Comparison of ENCODE assay signal across 16 cellular contexts in genomic region chr16:73713301-73713700, GRCh38.
DNase-seq lines count a peak whose midpoint lies in the region; ATAC-seq and TF ChIP-seq lines count a peak whose summit lies in the region.
"Had no signal": no experiment of that assay in that cellular context is flagged by ENCODE, and none has a peak within 500 bp of the region (broad histone marks: within the 10 kb centered on the region; RNA-seq: fewer than 3 reads in every experiment).

No MANE protein-coding gene starts in this region.

- BruUV-seq in mammary epithelial cell (replicated peaks; lab: Mats Ljungman, UMichigan), result no TSS peak

- dilution Hi-C loops in mammary epithelial cell (cut with HindIII; ENCODE audit: low sequenced_read_pairs), result no loop called here

- no peak overlapping the region for H2BK12ac ChIP-seq in H9 (ENCODE audit: insufficient read length, low read depth, low read length)

- H2AK5ac ChIP-seq in H9 (ENCODE audit: insufficient read length, low read length), result no peak overlapping the region

- H4K20me1 ChIP-seq in mammary epithelial cell (ENCODE audit: insufficient read depth, low read length) (no peaks in the 10 kb centered on the region), H9 (ENCODE audit: control insufficient read depth, insufficient read depth, insufficient read length) (no peaks in the 10 kb centered on the region)

- TF ChIP-seq POLR2A in esophagus muscularis mucosa (IDR thresholded peaks at IDR 0.05; ENCODE audit: low read depth), result no peak

- H3K9ac ChIP-seq in mammary epithelial cell (ENCODE audit: insufficient read depth, low read length) (no peak overlapping the region), H9 (ENCODE audit: extremely low read depth, insufficient read length, low read length) (no peak overlapping the region)

- no peak for TF ChIP-seq EP300 in esophagus muscularis mucosa (IDR thresholded peaks at IDR 0.05)

- no peak overlapping the region for H4K5ac ChIP-seq in H9 (ENCODE audit: insufficient read length, low read depth, low read length)

- H3K14ac ChIP-seq in H9 (ENCODE audit: insufficient read depth, low read length), result no peak overlapping the region; the same call in 1 of the 2 replicates

- WGBS in esophagus muscularis mucosa, result 43% methylated on average over 6 of the region's 6 CpGs
- 4% methylated on average over 6 of the region's 6 CpGs for WGBS in mammary epithelial cell (ENCODE audit: low coverage, missing lambda C conversion rate)
- no CpG with 5 or more reads among the region's 6 CpGs for WGBS in H9 (ENCODE audit: extremely low coverage, insufficient read length, low lambda C conversion rate)

- in situ Hi-C loops in mammary epithelial cell (cut with MboI; ENCODE audit: low sequenced_read_pairs in 2 of 2), result no loop called here

- no peak overlapping the region for H4K8ac ChIP-seq in H9 (replicated peaks; ENCODE audit: insufficient read length, low read depth, low read length)

- TF ChIP-seq CTCF in esophagus muscularis mucosa (IDR thresholded peaks at IDR 0.05) (no peak), neural crest cell (conservative IDR thresholded peaks at IDR 0.05) (no peak), mammary epithelial cell (conservative IDR thresholded peaks at IDR 0.05 in 1 of 2, IDR thresholded peaks at IDR 0.05 in 1 of 2; ENCODE audit: extremely low read depth in 1 of 2, insufficient read depth in 1 of 2, low read depth in 1 of 2, low read length in 2 of 2) (no peak), H9 (conservative IDR thresholded peaks at IDR 0.05) (no peak)

- H3K27ac Mint-ChIP-seq in neural crest cell (ENCODE audit: unreplicated experiment), result no peak overlapping the region
- no peak overlapping the region for H3K27ac Mint-ChIP-seq in H9
- H3K27ac Mint-ChIP-seq: activated CD4-positive, alpha-beta T cell treated with anti-CD3 and anti-CD28 coated beads, Interleukin-2, amount 10 ng/mL, durations not matched to agents 7 days and 5 days; T-cell had no signal

- no peak overlapping the region for H4K91ac ChIP-seq in H9 (ENCODE audit: insufficient read length, low read depth, low read length)

- H3K4me2 ChIP-seq in mammary epithelial cell (ENCODE audit: insufficient read depth, low read depth, low read length) (no peak overlapping the region), H9 (ENCODE audit: insufficient read depth, insufficient read length, low read length) (no peak overlapping the region)

- H3K4me1 Mint-ChIP-seq in neural crest cell (peaks cover 59% of the 10 kb centered on the region), H9 (peaks cover 32 to 48% of the 10 kb centered on the region in 2 experiments)
- H3K4me1 Mint-ChIP-seq: activated CD4-positive, alpha-beta T cell treated with anti-CD3 and anti-CD28 coated beads, Interleukin-2, amount 10 ng/mL, durations not matched to agents 7 days and 5 days; T-cell had no signal

- H3K79me2 ChIP-seq in mammary epithelial cell (ENCODE audit: insufficient read depth, low read length), result no peaks in the 10 kb centered on the region
- H3K79me2 ChIP-seq in H9 (ENCODE audit: insufficient read depth, low read length), result no peaks in the 10 kb centered on the region

- H3K36me3 ChIP-seq in esophagus muscularis mucosa (no peaks in the 10 kb centered on the region), mammary epithelial cell (ENCODE audit: insufficient read depth, low read length) (no peaks in the 10 kb centered on the region)
- H3K36me3 ChIP-seq in effector memory CD4-positive, alpha-beta T cell (ENCODE audit: control insufficient read depth, insufficient read depth, low read length), result no peaks in the 10 kb centered on the region
- H3K36me3 ChIP-seq: thyroid gland had no signal

- intact Hi-C loops in esophagus muscularis mucosa (cut with DNase I), result no loop called here
- intact Hi-C loops in mammary epithelial cell (cut with micrococcal nuclease), result no loop called here

- H3K9me3 ChIP-seq in esophagus muscularis mucosa, result no peaks in the 10 kb centered on the region
- no peaks in the 10 kb centered on the region for H3K9me3 ChIP-seq in mammary epithelial cell (replicated peaks; ENCODE audit: insufficient read depth, low read length)
- no peaks in the 10 kb centered on the region for H3K9me3 ChIP-seq in H9 (ENCODE audit: control insufficient read depth, low read depth, low read length)
- no peaks in the 10 kb centered on the region for H3K9me3 ChIP-seq in effector memory CD4-positive, alpha-beta T cell (ENCODE audit: control insufficient read depth, low read length)
- H3K9me3 ChIP-seq: thyroid gland had no signal

- no peak overlapping the region for H3K56ac ChIP-seq in H9 (ENCODE audit: insufficient read length, low read depth, low read length)

- H3K36me3 Mint-ChIP-seq in neural crest cell (ENCODE audit: low read depth), result no peaks in the 10 kb centered on the region
- no peaks in the 10 kb centered on the region for H3K36me3 Mint-ChIP-seq in H9 (ENCODE audit: insufficient read depth in 1 of 3, low read depth in 3 of 3)
- H3K36me3 Mint-ChIP-seq: T-cell had no signal

- no peak overlapping the region for H2BK15ac ChIP-seq in H9 (ENCODE audit: low read depth, low read length)

- H3K27me3 ChIP-seq in esophagus muscularis mucosa (no peaks in the 10 kb centered on the region), mammary epithelial cell (ENCODE audit: insufficient read depth, low read length) (no peaks in the 10 kb centered on the region), H9 (ENCODE audit: insufficient read depth, low read length) (no peaks in the 10 kb centered on the region)
- H3K27me3 ChIP-seq in effector memory CD4-positive, alpha-beta T cell (replicated peaks; ENCODE audit: control insufficient read depth, insufficient read depth, low read length, poor library complexity, severe bottlenecking), result no peaks in the 10 kb centered on the region
- H3K27me3 ChIP-seq: thyroid gland had no signal

- CTCF ChIA-PET in mammary epithelial cell (lab: Charles Lee; ENCODE audit: low non-redundant PET), result interaction anchor here (0.7 kb wide), 1 partner anchor 166 kb away, joined by 6 read pairs; no protein-coding TSS in a partner anchor

- H2BK120ac ChIP-seq in H9 (ENCODE audit: low read depth, low read length, poor library complexity, severe bottlenecking), result no peak overlapping the region

- no peak overlapping the region for H3K4ac ChIP-seq in H9 (ENCODE audit: low read depth, low read length)

- H3K4me1 ChIP-seq in esophagus muscularis mucosa (peaks cover 0 to 20% (median 17%) of the 10 kb centered on the region in 4 donors), mammary epithelial cell (ENCODE audit: insufficient read depth, low read length) (no peaks in the 10 kb centered on the region), H9 (ENCODE audit: insufficient read depth, low read length) (0 out of 2 replicates have a peak, but pooled peaks cover 2% of the 10 kb centered on the region)
- H3K4me1 ChIP-seq in effector memory CD4-positive, alpha-beta T cell (ENCODE audit: control insufficient read depth, insufficient read depth, low read length, poor library complexity, severe bottlenecking), result no peaks in the 10 kb centered on the region
- H3K4me1 ChIP-seq: thyroid gland had no signal

- H2AFZ ChIP-seq in mammary epithelial cell (ENCODE audit: low read depth, low read length), result no peak overlapping the region
- H2AFZ ChIP-seq in H9 (ENCODE audit: low read length), result no peak overlapping the region

- peak; percentile 10 for DNase-seq in NCI-H2227 (lab: John Stamatoyannopoulos, UW; ENCODE audit: unreplicated experiment)
- no peak for DNase-seq in NCI-H2227 treated with DMSO at 0.1 percent for 48 hours (lab: John Stamatoyannopoulos, UW)
- peak; percentile 50 for DNase-seq in esophagus muscularis mucosa (ENCODE audit: extremely low spot score)
- DNase-seq in neural crest cell (ENCODE audit: low read depth, low spot score), result no peak
- no peak for DNase-seq in mammary epithelial cell
- DNase-seq in H9, result no peak
- DNase-seq in effector memory CD4-positive, alpha-beta T cell, result no peak
- DNase-seq: activated CD4-positive, alpha-beta T cell treated with anti-CD3 and anti-CD28 coated beads, Interleukin-2, amount 10 ng/mL, durations not matched to agents 7 days and 5 days; activated naive CD4-positive, alpha-beta T cell treated with Interleukin-2 at 50 U/mL for 16 hours; aorta; left ventricle myocardium superior; NCI-H1436; NCI-H510A; T-cell; thyroid gland had no signal

- H3K23me2 ChIP-seq in H9 (ENCODE audit: insufficient read length, low read depth, low read length, poor library complexity, severe bottlenecking), result no peaks in the 10 kb centered on the region

- H3K27me3 Mint-ChIP-seq in neural crest cell (ENCODE audit: low read depth) (no peaks in the 10 kb centered on the region), H9 (ENCODE audit: low read depth) (peaks cover 1% of the 10 kb centered on the region; the same call in 1 of the 2 replicates)
- H3K27me3 Mint-ChIP-seq: activated CD4-positive, alpha-beta T cell treated with anti-CD3 and anti-CD28 coated beads, Interleukin-2, amount 10 ng/mL, durations not matched to agents 7 days and 5 days; T-cell had no signal

- H2BK5ac ChIP-seq in H9 (ENCODE audit: insufficient read length, low read length), result no peak overlapping the region

- H3K27ac ChIP-seq in esophagus muscularis mucosa (replicated peaks in 1 of 4), result no peak overlapping the region
- no peak overlapping the region for H3K27ac ChIP-seq in mammary epithelial cell (ENCODE audit: insufficient read depth, low read depth, low read length)
- H3K27ac ChIP-seq in H9 (ENCODE audit: insufficient read length, low read depth, low read length), result no peak overlapping the region
- H3K27ac ChIP-seq in effector memory CD4-positive, alpha-beta T cell (ENCODE audit: insufficient read depth, low read length, poor library complexity, severe bottlenecking), result no peak overlapping the region
- H3K27ac ChIP-seq: thyroid gland had no signal

- H3K4me3 Mint-ChIP-seq in neural crest cell, result peak overlapping the region; percentile 5
- H3K4me3 Mint-ChIP-seq in H9, result no peak overlapping the region
- H3K4me3 Mint-ChIP-seq: activated CD4-positive, alpha-beta T cell treated with anti-CD3 and anti-CD28 coated beads, Interleukin-2, amount 10 ng/mL, durations not matched to agents 7 days and 5 days; T-cell had no signal

- no peak overlapping the region for H3T11ph ChIP-seq in H9 (ENCODE audit: low read length)

- H3K79me1 ChIP-seq in H9 (ENCODE audit: insufficient read depth, low read depth, low read length, poor library complexity, severe bottlenecking), result no peaks in the 10 kb centered on the region

- H3K4me3 ChIP-seq in esophagus muscularis mucosa, result no peak overlapping the region
- no peak overlapping the region for H3K4me3 ChIP-seq in mammary epithelial cell (replicated peaks in 1 of 3; ENCODE audit: insufficient read depth in 1 of 3, low read depth in 2 of 3, low read length in 3 of 3)
- H3K4me3 ChIP-seq in effector memory CD4-positive, alpha-beta T cell (ENCODE audit: insufficient read depth, low read depth, low read length, poor library complexity, severe bottlenecking), result no peak overlapping the region
- H3K4me3 ChIP-seq: thyroid gland had no signal

- ATAC-seq in HG03571 (IDR thresholded peaks at IDR 0.05; ENCODE audit: unreplicated experiment), result no peak
- ATAC-seq: left ventricle myocardium superior, T-cell had no signal

- no peaks in the 10 kb centered on the region for H3K9me3 Mint-ChIP-seq in neural crest cell
- H3K9me3 Mint-ChIP-seq in H9, result no peaks in the 10 kb centered on the region
- H3K9me3 Mint-ChIP-seq: activated CD4-positive, alpha-beta T cell treated with anti-CD3 and anti-CD28 coated beads, Interleukin-2, amount 10 ng/mL, durations not matched to agents 7 days and 5 days had no signal

- no peak overlapping the region for H3K23ac ChIP-seq in H9 (ENCODE audit: insufficient read length, low read depth, low read length)

- no peak overlapping the region for H3K18ac ChIP-seq in H9 (ENCODE audit: insufficient read length, low read depth, low read length)

- H2BK20ac ChIP-seq in H9 (ENCODE audit: low read depth, low read length, poor library complexity, severe bottlenecking), result no peak overlapping the region

Comparison
In these comparisons a context has a peak if more than half of its experiments do, and no peak if none do; other contexts are left out.
1. DNase-seq: peak in NCI-H2227 (single experiment) and esophagus muscularis mucosa (single experiment); none in NCI-H2227 treated with DMSO at 0.1 percent for 48 hours (single experiment), neural crest cell (single experiment), mammary epithelial cell (single experiment), H9 (single experiment) and effector memory CD4-positive, alpha-beta T cell (0 of 3).